ENCODE assay signal across 10 cellular contexts in genomic region chr18:70337139-70337972, GRCh38. TPM values are rescaled to one million over a fixed set of nuclear protein-coding genes. Genes with fewer than 3 reads are reported as not detected.
DNase-seq lines count a peak whose midpoint lies in the region; ATAC-seq and TF ChIP-seq lines count a peak whose summit lies in the region.
"Had no signal": no experiment of that assay in that cellular context is flagged by ENCODE, and none has a peak within 500 bp of the region (broad histone marks: within the 10 kb centered on the region; RNA-seq: fewer than 3 reads in every experiment).

No MANE protein-coding gene starts in this region.

- H4K20me1 ChIP-seq in mammary epithelial cell (ENCODE audit: insufficient read depth, low read length): no peaks in the 10 kb centered on the region

- no peak overlapping the region for H2BK12ac ChIP-seq in mesenchymal stem cell (ENCODE audit: low read length in 2 of 2)

- H4K91ac ChIP-seq in mesenchymal stem cell (ENCODE audit: low read length): no peak overlapping the region

- H3K4me3 ChIP-seq in HUES64 (ENCODE audit: low read length) (no peak overlapping the region), mammary epithelial cell (replicated peaks in 1 of 3; ENCODE audit: insufficient read depth in 1 of 3, low read depth in 2 of 3, low read length in 3 of 3) (no peak overlapping the region), mesenchymal stem cell (ENCODE audit: insufficient read depth in 1 of 2, low read depth in 1 of 2, low read length in 2 of 2) (no peak overlapping the region)

- intact Hi-C loops in mammary epithelial cell (cut with micrococcal nuclease): loop anchor here (1.0 kb wide), 1 partner anchor 20 kb away; no protein-coding TSS in a partner anchor

- H3K27me3 ChIP-seq in HUES64 (ENCODE audit: insufficient read depth, low read length) (no peaks in the 10 kb centered on the region), mammary epithelial cell (ENCODE audit: insufficient read depth, low read length) (no peaks in the 10 kb centered on the region), mesenchymal stem cell (ENCODE audit: control insufficient read depth in 1 of 2, insufficient read depth in 1 of 2, low read length in 2 of 2) (no peaks in the 10 kb centered on the region)
- H3K27me3 ChIP-seq: neutrophil had no signal

- no peak overlapping the region for H2BK120ac ChIP-seq in mesenchymal stem cell (ENCODE audit: low read depth, low read length)

- peaks cover 17% of the 10 kb centered on the region for H3K4me1 ChIP-seq in HUES64 (ENCODE audit: insufficient read depth, low read length)
- H3K4me1 ChIP-seq in mammary epithelial cell (ENCODE audit: insufficient read depth, low read length): peaks cover 37% of the 10 kb centered on the region
- H3K4me1 ChIP-seq in mesenchymal stem cell (ENCODE audit: control insufficient read depth, insufficient read depth, low read depth, low read length): no peaks in the 10 kb centered on the region

- no peak overlapping the region for H2AFZ ChIP-seq in mammary epithelial cell (ENCODE audit: low read depth, low read length)
- H2AFZ ChIP-seq in mesenchymal stem cell (ENCODE audit: low read depth, low read length): no peak overlapping the region

- H3K9ac ChIP-seq in HUES64 (ENCODE audit: low read depth, low read length): peak overlapping the region; percentile 26; the same call in 1 of the 2 replicates
- H3K9ac ChIP-seq in mammary epithelial cell (ENCODE audit: insufficient read depth, low read length): peak overlapping the region; percentile 66
- peak overlapping the region; percentile 28 for H3K9ac ChIP-seq in mesenchymal stem cell (ENCODE audit: low read length)

- H3K4ac ChIP-seq in mesenchymal stem cell (ENCODE audit: low read depth in 1 of 2, low read length in 2 of 2): no peak overlapping the region

- peaks cover 7% of the 10 kb centered on the region; the same call in 1 of the 2 replicates for H3K36me3 ChIP-seq in HUES64 (ENCODE audit: insufficient read depth, low read length)
- H3K36me3 ChIP-seq in mammary epithelial cell (ENCODE audit: insufficient read depth, low read length): no peaks in the 10 kb centered on the region
- peaks cover 3 to 63% of the 10 kb centered on the region in 2 experiments for H3K36me3 ChIP-seq in mesenchymal stem cell (ENCODE audit: control insufficient read depth in 1 of 2, insufficient read depth in 2 of 2, low read depth in 1 of 2, low read length in 2 of 2)
- H3K36me3 ChIP-seq: neutrophil had no signal

- no peak overlapping the region for H2BK5ac ChIP-seq in mesenchymal stem cell (ENCODE audit: low read depth, low read length, poor library complexity, severe bottlenecking)

- 86% methylated on average over 2 of the region's 4 CpGs for WGBS in HUES64
- 53% methylated on average over 4 of the region's 4 CpGs for WGBS in mammary epithelial cell (ENCODE audit: low coverage, missing lambda C conversion rate)
- 36% methylated on average over 2 of the region's 4 CpGs for WGBS in mesenchymal stem cell

- no peak overlapping the region for H3K14ac ChIP-seq in mesenchymal stem cell (ENCODE audit: low read length in 2 of 2)

- DNase-seq in COLO829 (ENCODE audit: low spot score) (peak; percentile 72), mammary epithelial cell (peak; percentile 96), mesenchymal stem cell (peak; percentile 93), NCI-H2196 treated with DMSO at 0.1 percent for 48 hours (lab: John Stamatoyannopoulos, UW; ENCODE audit: unreplicated experiment) (no peak), NK-92 (lab: John Stamatoyannopoulos, UW; ENCODE audit: unreplicated experiment) (no peak)
- DNase-seq in stimulated activated CD4-positive, alpha-beta T cell treated with anti-CD3 and anti-CD28 coated beads, Interleukin-2, amount 100 ng/mL, for 24 hours: no peak
- DNase-seq: activated CD4-positive, alpha-beta memory T cell treated with anti-CD3 and anti-CD28 coated beads for 36 hours had no signal

- H3K9me3 ChIP-seq in HUES64 (ENCODE audit: insufficient read depth, low read depth, low read length): peaks cover 9% of the 10 kb centered on the region; the same call in 1 of the 2 replicates
- peaks cover 6% of the 10 kb centered on the region for H3K9me3 ChIP-seq in mammary epithelial cell (replicated peaks; ENCODE audit: insufficient read depth, low read length)
- peaks cover 18% of the 10 kb centered on the region for H3K9me3 ChIP-seq in mesenchymal stem cell (ENCODE audit: control insufficient read depth, low read length)
- H3K9me3 ChIP-seq: neutrophil had no signal

- CTCF ChIA-PET in mammary epithelial cell (lab: Charles Lee; ENCODE audit: low non-redundant PET): interaction anchor here (0.5 kb wide), 1 partner anchor 152 kb away, joined by 3 read pairs; no protein-coding TSS in a partner anchor

- H3K79me1 ChIP-seq in mesenchymal stem cell (replicated peaks; ENCODE audit: low read length, poor library complexity, severe bottlenecking): peaks cover 2% of the 10 kb centered on the region

- no peak for ATAC-seq in GM18873 (IDR thresholded peaks at IDR 0.05; ENCODE audit: low FRiP score, unreplicated experiment)

- no peak overlapping the region for H2BK15ac ChIP-seq in mesenchymal stem cell (ENCODE audit: low read depth, poor library complexity, severe bottlenecking)

- H2AK5ac ChIP-seq in mesenchymal stem cell (ENCODE audit: low read length, severe bottlenecking): no peak overlapping the region

- H3K23ac ChIP-seq in mesenchymal stem cell (ENCODE audit: low read length in 2 of 2): no peak overlapping the region

- peak overlapping the region; percentile 75 for H3K4me2 ChIP-seq in mammary epithelial cell (ENCODE audit: insufficient read depth, low read depth, low read length)
- no peak overlapping the region for H3K4me2 ChIP-seq in mesenchymal stem cell (ENCODE audit: low read length, poor library complexity, severe bottlenecking)

- BruUV-seq in mammary epithelial cell (replicated peaks; lab: Mats Ljungman, UMichigan): TSS peak; percentile 80

- H3K18ac ChIP-seq in mesenchymal stem cell (ENCODE audit: low read depth in 1 of 2, low read length in 2 of 2): no peak overlapping the region

- no peak for TF ChIP-seq CTCF in mammary epithelial cell (conservative IDR thresholded peaks at IDR 0.05 in 1 of 2, IDR thresholded peaks at IDR 0.05 in 1 of 2; ENCODE audit: extremely low read depth in 1 of 2, insufficient read depth in 1 of 2, low read depth in 1 of 2, low read length in 2 of 2)

- H3K27ac ChIP-seq in HUES64 (ENCODE audit: low read depth, low read length) (peak overlapping the region; percentile 38; the same call in 1 of the 2 replicates), mammary epithelial cell (ENCODE audit: insufficient read depth, low read depth, low read length) (peak overlapping the region; percentile 99), mesenchymal stem cell (ENCODE audit: low read length, poor library complexity, severe bottlenecking) (no peak overlapping the region)
- H3K27ac ChIP-seq: neutrophil had no signal

- H4K8ac ChIP-seq in mesenchymal stem cell (ENCODE audit: low read length): no peak overlapping the region

- dilution Hi-C loops in mammary epithelial cell (cut with HindIII; ENCODE audit: low sequenced_read_pairs): no loop called here

- no peaks in the 10 kb centered on the region for H3K79me2 ChIP-seq in mammary epithelial cell (ENCODE audit: insufficient read depth, low read length)

- in situ Hi-C loops in mammary epithelial cell (cut with MboI; ENCODE audit: low sequenced_read_pairs in 2 of 2): no loop called here

RNA-seq across cellular contexts. Expression of gene SOCS6, which starts 48.5 kb away (rescaled TPM):
- 12.1 TPM for polyA plus RNA-seq in HUES64 (2013, experiment 1 of 2)
- 13.2 TPM for polyA plus RNA-seq in HUES64 (2013, experiment 2 of 2)
- 10 to 100 TPM; 22.7 to 31.5 TPM for total RNA-seq in mammary epithelial cell
- polyA plus RNA-seq in mammary epithelial cell: 14.0 TPM
- 26.5 TPM for polyA minus RNA-seq in mammary epithelial cell
- polyA plus RNA-seq in mesenchymal stem cell (2013, experiment 1 of 2): 14.7 TPM
- 13.9 TPM for polyA plus RNA-seq in mesenchymal stem cell (2013, experiment 2 of 2)

Comparison
In these comparisons a context has a peak if more than half of its experiments do, and no peak if none do; other contexts are left out.
1. DNase-seq: peak in COLO829 (single experiment), mammary epithelial cell (single experiment) and mesenchymal stem cell (single experiment); none in NCI-H2196 treated with DMSO at 0.1 percent for 48 hours (single experiment), stimulated activated CD4-positive, alpha-beta T cell treated with anti-CD3 and anti-CD28 coated beads, Interleukin-2, amount 100 ng/mL, for 24 hours (0 of 2) and NK-92 (single experiment).
2. Peak in every context shown above with its lines, with median percentiles within 50 percentile points of each other: H3K9ac ChIP-seq.